In genomic region chr1:12398479-12398878, GRCh38 we compare ENCODE assay signal across 19 cellular contexts.
A peak's percentile ranks its signal among the peaks of the same experiment; 100 is the strongest.
DNase-seq lines count a peak whose midpoint lies in the region; ATAC-seq and TF ChIP-seq lines count a peak whose summit lies in the region.
"Had no signal": no experiment of that assay in that cellular context is flagged by ENCODE, and none has a peak within 500 bp of the region (broad histone marks: within the 10 kb centered on the region; RNA-seq: fewer than 3 reads in every experiment).

No MANE protein-coding gene starts in this region.

- H3K27ac ChIP-seq in left ventricle myocardium inferior (replicated peaks), result peak overlapping the region; percentile 37
- H3K27ac ChIP-seq in right atrium auricular region, result no peak overlapping the region
- H3K27ac ChIP-seq in esophagus muscularis mucosa (replicated peaks in 1 of 4), result peak overlapping the region; percentile 3 to 38 (median 12)
- no peak overlapping the region for H3K27ac ChIP-seq in upper lobe of right lung
- no peak overlapping the region for H3K27ac ChIP-seq in ascending aorta
- H3K27ac ChIP-seq: PC-9 had no signal

- TF ChIP-seq CTCF in left ventricle myocardium inferior (IDR thresholded peaks at IDR 0.05; ENCODE audit: borderline replicate concordance) (no peak), right atrium auricular region (IDR thresholded peaks at IDR 0.05) (no peak), esophagus muscularis mucosa (IDR thresholded peaks at IDR 0.05) (no peak), upper lobe of right lung (IDR thresholded peaks at IDR 0.05) (no peak), ascending aorta (IDR thresholded peaks at IDR 0.05) (no peak)

- no peak overlapping the region for H3K4me3 ChIP-seq in left ventricle myocardium inferior
- H3K4me3 ChIP-seq in right atrium auricular region, result no peak overlapping the region
- no peak overlapping the region for H3K4me3 ChIP-seq in esophagus muscularis mucosa
- no peak overlapping the region for H3K4me3 ChIP-seq in upper lobe of right lung
- no peak overlapping the region for H3K4me3 ChIP-seq in ascending aorta
- H3K4me3 ChIP-seq: PC-9 had no signal

- H3K4me1 Mint-ChIP-seq in activated CD4-positive, alpha-beta T cell treated with anti-CD3 and anti-CD28 coated beads, Interleukin-2, amount 10 ng/mL, durations not matched to agents 7 days and 5 days, result peaks cover 23% of the 10 kb centered on the region

- ATAC-seq in upper lobe of right lung (peak; percentile 27), GM18505 (IDR thresholded peaks at IDR 0.05; ENCODE audit: unreplicated experiment) (no peak)
- ATAC-seq: CD8-positive, alpha-beta T cell had no signal

- POLR2A ChIA-PET in activated CD4-positive, alpha-beta T cell treated with anti-CD3 and anti-CD28 coated beads, Interleukin-2, amount 10 ng/mL, durations not matched to agents 7 days and 5 days (lab: Charles Lee), result no interaction called here

- CTCF ChIA-PET in activated CD4-positive, alpha-beta T cell treated with anti-CD3 and anti-CD28 coated beads, Interleukin-2, amount 10 ng/mL, durations not matched to agents 7 days and 5 days (lab: Charles Lee), result interaction anchor here (0.5 to 1.6 kb wide), 4 partner anchors 13 to 1097 kb away, joined by 3 to 4 read pairs (median 3); no protein-coding TSS in a partner anchor

- H3K4me1 ChIP-seq in left ventricle myocardium inferior, result peaks cover 27% of the 10 kb centered on the region
- peaks cover 0 to 8% of the 10 kb centered on the region in 2 donors for H3K4me1 ChIP-seq in right atrium auricular region
- H3K4me1 ChIP-seq in esophagus muscularis mucosa, result peaks cover 10 to 53% (median 51%) of the 10 kb centered on the region in 4 donors
- H3K4me1 ChIP-seq in upper lobe of right lung, result peaks cover 7% of the 10 kb centered on the region
- peaks cover 0 to 12% of the 10 kb centered on the region in 2 donors for H3K4me1 ChIP-seq in ascending aorta

- TF ChIP-seq POLR2A in esophagus muscularis mucosa (IDR thresholded peaks at IDR 0.05; ENCODE audit: low read depth) (no peak), GM18505 (IDR thresholded peaks at IDR 0.05; ENCODE audit: borderline replicate concordance, extremely low read depth, insufficient read depth, insufficient read length) (no peak)

- no peak overlapping the region for H3K4me3 Mint-ChIP-seq in activated CD4-positive, alpha-beta T cell treated with anti-CD3 and anti-CD28 coated beads, Interleukin-2, amount 10 ng/mL, durations not matched to agents 7 days and 5 days
- H3K4me3 Mint-ChIP-seq: CD8-positive, alpha-beta T cell; H9; HFFc6 had no signal

- intact Hi-C loops in left ventricle myocardium inferior (cut with micrococcal nuclease) (no loop called here), esophagus muscularis mucosa (cut with DNase I) (no loop called here), upper lobe of right lung (cut with DNase I) (no loop called here), ascending aorta (cut with DNase I) (no loop called here)

- H3K9me3 Mint-ChIP-seq in activated CD4-positive, alpha-beta T cell treated with anti-CD3 and anti-CD28 coated beads, Interleukin-2, amount 10 ng/mL, durations not matched to agents 7 days and 5 days, result no peaks in the 10 kb centered on the region
- H3K9me3 Mint-ChIP-seq: CD8-positive, alpha-beta T cell; H9; HFFc6 had no signal

- H3K36me3 ChIP-seq in left ventricle myocardium inferior (peaks cover 62% of the 10 kb centered on the region), right atrium auricular region (peaks cover 26% of the 10 kb centered on the region), esophagus muscularis mucosa (peaks cover 4 to 53% (median 15%) of the 10 kb centered on the region in 4 donors), upper lobe of right lung (peaks cover 29% of the 10 kb centered on the region), ascending aorta (peaks cover 7 to 15% of the 10 kb centered on the region in 2 donors)

- no peak for TF ChIP-seq EP300 in esophagus muscularis mucosa (IDR thresholded peaks at IDR 0.05)

- H3K9me3 ChIP-seq in left ventricle myocardium inferior (replicated peaks) (no peaks in the 10 kb centered on the region), right atrium auricular region (no peaks in the 10 kb centered on the region), esophagus muscularis mucosa (no peaks in the 10 kb centered on the region), upper lobe of right lung (no peaks in the 10 kb centered on the region), ascending aorta (no peaks in the 10 kb centered on the region)

- no peak for DNase-seq in activated CD4-positive, alpha-beta T cell treated with anti-CD3 and anti-CD28 coated beads, Interleukin-2, amount 10 ng/mL, durations not matched to agents 7 days and 5 days
- no peak for DNase-seq in activated CD4-positive, alpha-beta T cell treated with anti-CD3 and anti-CD28 coated beads for 4 hours
- DNase-seq in left ventricle myocardium inferior (no peak), right atrium auricular region (ENCODE audit: low spot score) (no peak), esophagus muscularis mucosa (ENCODE audit: extremely low spot score) (no peak), upper lobe of right lung (no peak), ascending aorta (ENCODE audit: low spot score in 2 of 2) (no peak)
- DNase-seq: Calu3; CD8-positive, alpha-beta T cell; DMS153; H9; HFFc6; Karpas-422; NCI-H1417 treated with DMSO at 0.1 percent for 48 hours; NCI-H187; PC-9; RPMI8226; SHP77 had no signal

- WGBS in esophagus muscularis mucosa, result 82% methylated on average over 6 of the region's 6 CpGs

- H3K27ac Mint-ChIP-seq in activated CD4-positive, alpha-beta T cell treated with anti-CD3 and anti-CD28 coated beads, Interleukin-2, amount 10 ng/mL, durations not matched to agents 7 days and 5 days, result peak overlapping the region; percentile 16
- H3K27ac Mint-ChIP-seq: CD8-positive, alpha-beta T cell; H9; HFFc6 had no signal

- no peaks in the 10 kb centered on the region for H3K27me3 Mint-ChIP-seq in activated CD4-positive, alpha-beta T cell treated with anti-CD3 and anti-CD28 coated beads, Interleukin-2, amount 10 ng/mL, durations not matched to agents 7 days and 5 days

- peaks cover 35% of the 10 kb centered on the region for H3K36me3 Mint-ChIP-seq in activated CD4-positive, alpha-beta T cell treated with anti-CD3 and anti-CD28 coated beads, Interleukin-2, amount 10 ng/mL, durations not matched to agents 7 days and 5 days (ENCODE audit: low read depth)

- H3K27me3 ChIP-seq in left ventricle myocardium inferior (ENCODE audit: low read depth) (no peaks in the 10 kb centered on the region), right atrium auricular region (no peaks in the 10 kb centered on the region), esophagus muscularis mucosa (no peaks in the 10 kb centered on the region), upper lobe of right lung (no peaks in the 10 kb centered on the region), ascending aorta (no peaks in the 10 kb centered on the region)

Comparison
In these comparisons a context has a peak if more than half of its experiments do, and no peak if none do; other contexts are left out.
1. H3K27ac ChIP-seq: peak in left ventricle myocardium inferior (single experiment) and esophagus muscularis mucosa (4 of 4); none in right atrium auricular region (0 of 2), upper lobe of right lung (single experiment) and ascending aorta (0 of 2).